In genomic region chr12:31804707-31805106, GRCh38 we compare ENCODE assay signal across 8 cellular contexts.
A peak's percentile ranks its signal among the peaks of the same experiment; 100 is the strongest.
DNase-seq lines count a peak whose midpoint lies in the region; ATAC-seq and TF ChIP-seq lines count a peak whose summit lies in the region.
"Not testable (repeated sequence)": the region's sequence is repeated elsewhere in the genome, so short reads cannot be mapped to it uniquely, and the experiment has no call there.

No MANE protein-coding gene starts in this region.

- H3K36me3 Mint-ChIP-seq in CD4-positive, CD25-positive, alpha-beta regulatory T cell; HFFc6 (ENCODE audit: low read depth); activated B cell treated with CpG ODN at 0.5 μM for 24 hours (ENCODE audit: low read depth); activated naive CD4-positive, alpha-beta T cell treated with anti-CD3 and anti-CD28 coated beads, Interleukin-2, amount 50 U/mL, for 24 hours; endothelial cell (ENCODE audit: low read depth, unreplicated experiment): not testable (repeated sequence)
- H3K36me3 Mint-ChIP-seq in activated CD8-positive, alpha-beta memory T cell treated with anti-CD3 and anti-CD28 coated beads, Interleukin-2, amount 10 ng/mL, durations not matched to agents 7 days and 5 days: peaks cover 12% of the 10 kb centered on the region
- peaks cover 0 to 17% (median 13%) of the 10 kb centered on the region in 3 donors for H3K36me3 Mint-ChIP-seq in naive thymus-derived CD8-positive, alpha-beta T cell
- peaks cover 13% of the 10 kb centered on the region for H3K36me3 Mint-ChIP-seq in stimulated activated memory B cell treated with anti-CD40 and anti-IgM and Interleukin-4, amounts not matched to agents 10 μg/mL and 1 μg/mL and 100 μg/mL, for 72 hours

- peak overlapping the region; percentile 81 for H3K4me3 ChIP-seq in CD4-positive, CD25-positive, alpha-beta regulatory T cell (ENCODE audit: low read depth, low read length)

- ATAC-seq in CD4-positive, CD25-positive, alpha-beta regulatory T cell (ENCODE audit: low read depth in 2 of 2); activated B cell treated with CpG ODN at 0.5 μM for 24 hours (ENCODE audit: low read depth); activated CD8-positive, alpha-beta memory T cell treated with anti-CD3 and anti-CD28 coated beads, Interleukin-2, amount 10 ng/mL, durations not matched to agents 7 days and 5 days; naive thymus-derived CD8-positive, alpha-beta T cell; stimulated activated memory B cell treated with anti-CD40 and anti-IgM and Interleukin-4, amounts not matched to agents 10 μg/mL and 1 μg/mL and 100 μg/mL, for 72 hours: not testable (repeated sequence)

- CTCF ChIA-PET in activated B cell treated with CpG ODN at 0.5 μM for 24 hours (lab: Charles Lee): not testable (repeated sequence)
- CTCF ChIA-PET in activated CD8-positive, alpha-beta memory T cell treated with anti-CD3 and anti-CD28 coated beads, Interleukin-2, amount 10 ng/mL, durations not matched to agents 7 days and 5 days (lab: Charles Lee): interaction anchor here (1.2 kb wide), 1 partner anchor 58 kb away, joined by 3 read pairs; no protein-coding TSS in a partner anchor

- H3K27me3 Mint-ChIP-seq in CD4-positive, CD25-positive, alpha-beta regulatory T cell; HFFc6 (ENCODE audit: insufficient read depth); activated B cell treated with CpG ODN at 0.5 μM for 24 hours; activated CD8-positive, alpha-beta memory T cell treated with anti-CD3 and anti-CD28 coated beads, Interleukin-2, amount 10 ng/mL, durations not matched to agents 7 days and 5 days; activated naive CD4-positive, alpha-beta T cell treated with anti-CD3 and anti-CD28 coated beads, Interleukin-2, amount 50 U/mL, for 24 hours; endothelial cell (ENCODE audit: unreplicated experiment); naive thymus-derived CD8-positive, alpha-beta T cell; stimulated activated memory B cell treated with anti-CD40 and anti-IgM and Interleukin-4, amounts not matched to agents 10 μg/mL and 1 μg/mL and 100 μg/mL, for 72 hours: not testable (repeated sequence)

- not testable (repeated sequence) for H3K27me3 ChIP-seq in CD4-positive, CD25-positive, alpha-beta regulatory T cell (ENCODE audit: control insufficient read depth, insufficient read depth, low read length)

- H3K4me1 ChIP-seq in CD4-positive, CD25-positive, alpha-beta regulatory T cell (ENCODE audit: control insufficient read depth, insufficient read depth, low read length, poor library complexity, severe bottlenecking): peaks cover 39% of the 10 kb centered on the region

- H3K4me3 Mint-ChIP-seq in CD4-positive, CD25-positive, alpha-beta regulatory T cell: peak overlapping the region; percentile 71 to 96 (median 88)
- H3K4me3 Mint-ChIP-seq in HFFc6 (peak overlapping the region; percentile 8; the same call in 1 of the 2 replicates), activated B cell treated with CpG ODN at 0.5 μM for 24 hours (peak overlapping the region; percentile 78)
- peak overlapping the region; percentile 71 for H3K4me3 Mint-ChIP-seq in activated CD8-positive, alpha-beta memory T cell treated with anti-CD3 and anti-CD28 coated beads, Interleukin-2, amount 10 ng/mL, durations not matched to agents 7 days and 5 days
- peak overlapping the region; percentile 86 for H3K4me3 Mint-ChIP-seq in activated naive CD4-positive, alpha-beta T cell treated with anti-CD3 and anti-CD28 coated beads, Interleukin-2, amount 50 U/mL, for 24 hours
- not testable (repeated sequence) for H3K4me3 Mint-ChIP-seq in endothelial cell (ENCODE audit: unreplicated experiment)
- H3K4me3 Mint-ChIP-seq in naive thymus-derived CD8-positive, alpha-beta T cell: peak overlapping the region; percentile 85 to 100 (median 94)
- H3K4me3 Mint-ChIP-seq in stimulated activated memory B cell treated with anti-CD40 and anti-IgM and Interleukin-4, amounts not matched to agents 10 μg/mL and 1 μg/mL and 100 μg/mL, for 72 hours: peak overlapping the region; percentile 73

- TF ChIP-seq CTCF in HFFc6 (IDR thresholded peaks at IDR 0.05); activated B cell treated with CpG ODN at 0.5 μM for 24 hours (IDR thresholded peaks at IDR 0.05); endothelial cell (IDR thresholded peaks at IDR 0.05; ENCODE audit: unreplicated experiment): not testable (repeated sequence)

- DNase-seq in CD4-positive, CD25-positive, alpha-beta regulatory T cell; HFFc6; activated B cell treated with CpG ODN at 0.5 μM for 24 hours; endothelial cell (ENCODE audit: low spot score): not testable (repeated sequence)
- peak; percentile 41 for DNase-seq in activated CD8-positive, alpha-beta memory T cell treated with anti-CD3 and anti-CD28 coated beads, Interleukin-2, amount 10 ng/mL, durations not matched to agents 7 days and 5 days
- peak in 3 of 10 donors; percentile 18 to 41 (median 25) for DNase-seq in naive thymus-derived CD8-positive, alpha-beta T cell

- H3K9me3 Mint-ChIP-seq in CD4-positive, CD25-positive, alpha-beta regulatory T cell; HFFc6; activated B cell treated with CpG ODN at 0.5 μM for 24 hours; activated CD8-positive, alpha-beta memory T cell treated with anti-CD3 and anti-CD28 coated beads, Interleukin-2, amount 10 ng/mL, durations not matched to agents 7 days and 5 days (ENCODE audit: low read depth); activated naive CD4-positive, alpha-beta T cell treated with anti-CD3 and anti-CD28 coated beads, Interleukin-2, amount 50 U/mL, for 24 hours; endothelial cell (ENCODE audit: unreplicated experiment); stimulated activated memory B cell treated with anti-CD40 and anti-IgM and Interleukin-4, amounts not matched to agents 10 μg/mL and 1 μg/mL and 100 μg/mL, for 72 hours: not testable (repeated sequence)
- H3K9me3 Mint-ChIP-seq in naive thymus-derived CD8-positive, alpha-beta T cell: peaks cover 0 to 22% (median 4%) of the 10 kb centered on the region in 9 donors

- H3K27ac Mint-ChIP-seq in CD4-positive, CD25-positive, alpha-beta regulatory T cell: peak overlapping the region; percentile 87 to 93 (median 90)
- not testable (repeated sequence) for H3K27ac Mint-ChIP-seq in HFFc6
- H3K27ac Mint-ChIP-seq in activated B cell treated with CpG ODN at 0.5 μM for 24 hours (peak overlapping the region; percentile 88), endothelial cell (ENCODE audit: unreplicated experiment) (peak overlapping the region; percentile 37)
- peak overlapping the region; percentile 92 for H3K27ac Mint-ChIP-seq in activated CD8-positive, alpha-beta memory T cell treated with anti-CD3 and anti-CD28 coated beads, Interleukin-2, amount 10 ng/mL, durations not matched to agents 7 days and 5 days
- H3K27ac Mint-ChIP-seq in activated naive CD4-positive, alpha-beta T cell treated with anti-CD3 and anti-CD28 coated beads, Interleukin-2, amount 50 U/mL, for 24 hours: peak overlapping the region; percentile 90
- H3K27ac Mint-ChIP-seq in naive thymus-derived CD8-positive, alpha-beta T cell: peak overlapping the region; percentile 91 to 99 (median 95)
- H3K27ac Mint-ChIP-seq in stimulated activated memory B cell treated with anti-CD40 and anti-IgM and Interleukin-4, amounts not matched to agents 10 μg/mL and 1 μg/mL and 100 μg/mL, for 72 hours: peak overlapping the region; percentile 78

- intact Hi-C loops in activated B cell treated with CpG ODN at 0.5 μM for 24 hours (cut with micrococcal nuclease): not testable (repeated sequence)

- H3K36me3 ChIP-seq in CD4-positive, CD25-positive, alpha-beta regulatory T cell (ENCODE audit: control insufficient read depth, insufficient read depth, low read length): not testable (repeated sequence)

- peaks cover 28 to 66% (median 47%) of the 10 kb centered on the region in 4 donors for H3K4me1 Mint-ChIP-seq in CD4-positive, CD25-positive, alpha-beta regulatory T cell
- not testable (repeated sequence) for H3K4me1 Mint-ChIP-seq in HFFc6 (ENCODE audit: low read depth)
- H3K4me1 Mint-ChIP-seq in activated B cell treated with CpG ODN at 0.5 μM for 24 hours (peaks cover 56% of the 10 kb centered on the region), endothelial cell (ENCODE audit: unreplicated experiment) (peaks cover 30% of the 10 kb centered on the region)
- peaks cover 47% of the 10 kb centered on the region for H3K4me1 Mint-ChIP-seq in activated CD8-positive, alpha-beta memory T cell treated with anti-CD3 and anti-CD28 coated beads, Interleukin-2, amount 10 ng/mL, durations not matched to agents 7 days and 5 days
- H3K4me1 Mint-ChIP-seq in activated naive CD4-positive, alpha-beta T cell treated with anti-CD3 and anti-CD28 coated beads, Interleukin-2, amount 50 U/mL, for 24 hours: peaks cover 62% of the 10 kb centered on the region
- peaks cover 30 to 66% (median 60%) of the 10 kb centered on the region in 4 donors for H3K4me1 Mint-ChIP-seq in naive thymus-derived CD8-positive, alpha-beta T cell
- peaks cover 55% of the 10 kb centered on the region for H3K4me1 Mint-ChIP-seq in stimulated activated memory B cell treated with anti-CD40 and anti-IgM and Interleukin-4, amounts not matched to agents 10 μg/mL and 1 μg/mL and 100 μg/mL, for 72 hours

- POLR2A ChIA-PET in activated B cell treated with CpG ODN at 0.5 μM for 24 hours (lab: Charles Lee): interaction anchor here (0.6 to 1.7 kb wide), 6 partner anchors 56 to 156 kb away, joined by 3 to 11 read pairs (median 4); partner anchors contain the start of gene AMN1
- POLR2A ChIA-PET in naive thymus-derived CD8-positive, alpha-beta T cell (lab: Charles Lee): interaction anchor here (0.5 to 9.1 kb wide), 13 partner anchors 11 to 159 kb away, joined by 3 to 96 read pairs (median 4); partner anchors contain the start of genes AMN1 and RESF1

- H3K27ac ChIP-seq in CD4-positive, CD25-positive, alpha-beta regulatory T cell (ENCODE audit: insufficient read depth, low read length, poor library complexity, severe bottlenecking): peak overlapping the region; percentile 52

- not testable (repeated sequence) for H3K9me3 ChIP-seq in CD4-positive, CD25-positive, alpha-beta regulatory T cell (ENCODE audit: control insufficient read depth in 2 of 2, low read length in 2 of 2)
